ENCODE assay signal across 11 cellular contexts in genomic region chr6:136051140-136051775, GRCh38.
DNase-seq lines count a peak whose midpoint lies in the region; ATAC-seq, FAIRE-seq and TF ChIP-seq lines count a peak whose summit lies in the region.
"Had no signal": no experiment of that assay in that cellular context is flagged by ENCODE, and none has a peak within 500 bp of the region (broad histone marks: within the 10 kb centered on the region; RNA-seq: fewer than 3 reads in every experiment).

No MANE protein-coding gene starts in this region.

- intact Hi-C loops in vagina (cut with DNase I), result no loop called here

- no peak for TF ChIP-seq POLR2A in vagina (IDR thresholded peaks at IDR 0.05)

- peak; percentile 0 for DNase-seq in stimulated activated CD4-positive, alpha-beta T cell treated with anti-CD3 and anti-CD28 coated beads, Interleukin-2, amount 100 ng/mL, for 4 hours (ENCODE audit: low read depth)
- DNase-seq in stimulated activated CD4-positive, alpha-beta T cell treated with anti-CD3 and anti-CD28 coated beads, Interleukin-1b, Interleukin-23, amount 100 ng/mL, for 48 hours, result no peak
- peak; percentile 7 for DNase-seq in astrocyte of the hippocampus (ENCODE audit: low read depth, low spot score)
- DNase-seq in vagina (ENCODE audit: extremely low spot score in 2 of 2), result no peak
- DNase-seq in urothelium cell line (ENCODE audit: low spot score), result no peak
- no peak for DNase-seq in stimulated activated CD4-positive, alpha-beta T cell treated with anti-CD3 and anti-CD28 coated beads, Interleukin-4, amount 100 ng/mL, for 1 hour
- DNase-seq: substantia nigra had no signal

- ATAC-seq in HG02798 (IDR thresholded peaks at IDR 0.05; ENCODE audit: poor library complexity, unreplicated experiment), result no peak

- H3K4me1 ChIP-seq in vagina, result peaks cover 16% of the 10 kb centered on the region
- H3K4me1 ChIP-seq: SJSA1 had no signal

- H3K27ac ChIP-seq in layer of hippocampus (ENCODE audit: low read depth, low read length) (peak overlapping the region; percentile 13), vagina (peak overlapping the region; percentile 63)
- H3K27ac ChIP-seq: SJSA1 had no signal

- no peaks in the 10 kb centered on the region for H3K27me3 ChIP-seq in layer of hippocampus (ENCODE audit: control insufficient read depth, insufficient read depth, low read length)
- no peaks in the 10 kb centered on the region for H3K27me3 ChIP-seq in vagina
- H3K27me3 ChIP-seq: SJSA1 had no signal

- no peaks in the 10 kb centered on the region for H3K36me3 ChIP-seq in vagina
- H3K36me3 ChIP-seq: SJSA1 had no signal

- no peak for FAIRE-seq in urothelium cell line (lab: Jason Lieb, UNC)

- no peak overlapping the region for H3K4me3 ChIP-seq in vagina
- H3K4me3 ChIP-seq: lung, SJSA1 had no signal

- TF ChIP-seq CTCF in vagina (IDR thresholded peaks at IDR 0.05), result no peak

- H3K9me3 ChIP-seq in vagina, result no peaks in the 10 kb centered on the region
- H3K9me3 ChIP-seq: SJSA1 had no signal

Comparison
In these comparisons a context has a peak if more than half of its experiments do, and no peak if none do; other contexts are left out.
1. DNase-seq: peak in stimulated activated CD4-positive, alpha-beta T cell treated with anti-CD3 and anti-CD28 coated beads, Interleukin-2, amount 100 ng/mL, for 4 hours (single experiment) and astrocyte of the hippocampus (single experiment); none in stimulated activated CD4-positive, alpha-beta T cell treated with anti-CD3 and anti-CD28 coated beads, Interleukin-1b, Interleukin-23, amount 100 ng/mL, for 48 hours (single experiment), vagina (0 of 2), urothelium cell line (single experiment) and stimulated activated CD4-positive, alpha-beta T cell treated with anti-CD3 and anti-CD28 coated beads, Interleukin-4, amount 100 ng/mL, for 1 hour (single experiment).